In the genomic region with DNA sequence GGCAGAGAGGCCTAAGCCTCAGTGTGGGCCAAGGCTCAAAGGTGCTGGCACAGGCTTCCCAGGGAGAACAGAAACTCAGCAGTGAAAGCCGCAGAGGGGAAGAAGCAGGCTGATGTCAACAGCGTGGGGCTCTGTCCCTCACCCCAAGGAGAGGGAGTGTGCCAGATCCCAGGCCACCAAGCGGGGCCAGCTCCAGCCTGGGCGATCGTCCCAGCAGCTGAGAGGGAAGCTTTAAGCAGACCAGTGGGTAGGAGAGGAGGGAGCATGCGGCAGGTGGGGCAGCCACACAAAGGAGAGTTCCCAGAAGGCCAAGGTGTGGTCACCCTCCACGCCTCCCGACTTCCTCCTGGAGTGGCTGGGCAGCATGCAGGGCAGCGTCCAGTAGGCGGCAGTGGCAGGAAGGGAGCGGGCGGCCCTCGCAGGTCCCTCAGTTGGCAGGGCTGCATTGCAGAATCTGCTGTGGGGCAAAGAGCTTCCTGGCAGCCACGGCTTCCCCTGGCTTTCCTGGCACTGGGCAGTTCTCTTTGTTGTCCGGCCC, we compare ENCODE assay signal across 8 cellular contexts. TPM values are rescaled to one million over a fixed set of nuclear protein-coding genes. Genes with fewer than 3 reads are reported as not detected.
DNase-seq lines count a peak whose midpoint lies in the region; ATAC-seq and TF ChIP-seq lines count a peak whose summit lies in the region.

No MANE protein-coding gene starts in this region.

- peak; percentile 47 to 77 for TF ChIP-seq CTCF in left lung (IDR thresholded peaks at IDR 0.05)
- TF ChIP-seq CTCF in testis (IDR thresholded peaks at IDR 0.05): peak in 1 of 3 experiments; percentile 28

- H3K4me1 ChIP-seq in left lung (peaks cover 46 to 89% of the 10 kb centered on the region in 2 donors), testis (peaks cover 50% of the 10 kb centered on the region)

- TF ChIP-seq POLR2A in testis (IDR thresholded peaks at IDR 0.05): no peak

- peak; percentile 72 for DNase-seq in DMS 273 (lab: John Stamatoyannopoulos, UW; ENCODE audit: unreplicated experiment)
- no peak for DNase-seq in DMS 273 treated with DMSO at 0.1 percent for 48 hours (lab: John Stamatoyannopoulos, UW)
- DNase-seq in amygdala (lab: John Stamatoyannopoulos, UW): peak in 53 of 56 donors; percentile 52 to 93 (median 82)
- DNase-seq in left lung: peak; percentile 94 to 96
- peak; percentile 65 for DNase-seq in testis
- DNase-seq in cortex of kidney (lab: John Stamatoyannopoulos, UW): no peak
- DNase-seq in stimulated activated CD4-positive, alpha-beta T cell treated with anti-CD3 and anti-CD28 coated beads, Interleukin-4, amount 100 ng/mL, for 1 hour: no peak

- no peaks in the 10 kb centered on the region for H3K27me3 ChIP-seq in left lung
- no peaks in the 10 kb centered on the region for H3K27me3 ChIP-seq in testis

- H3K36me3 ChIP-seq in left lung (peaks cover 0 to 31% of the 10 kb centered on the region in 2 donors), testis (ENCODE audit: low read depth, missing control alignments) (no peaks in the 10 kb centered on the region)

- intact Hi-C loops in left lung (cut with DNase I) (no loop called here), testis (cut with DNase I; ENCODE audit: low total_unique reads) (no loop called here)

- H3K4me3 ChIP-seq in left lung (no peak overlapping the region), testis (no peak overlapping the region)

- peak; percentile 83 for ATAC-seq in left lung
- ATAC-seq in HG03175 (IDR thresholded peaks at IDR 0.05; ENCODE audit: unreplicated experiment): no peak

- WGBS in testis, 2 donors: 39 to 69% methylated on average over 6 to 15 of the region's 15 CpGs

- no peaks in the 10 kb centered on the region for H3K9me3 ChIP-seq in left lung
- H3K9me3 ChIP-seq in testis: no peaks in the 10 kb centered on the region

- H3K27ac ChIP-seq in left lung (peak overlapping the region; percentile 88 to 92), testis (peak overlapping the region; percentile 45 to 80)

RNA-seq across cellular contexts. Expression of gene SYNGR2, which starts 6.0 kb away (rescaled TPM):
- 100 to 1,000 TPM; 192 to 227 TPM for total RNA-seq in left lung
- 10 to 100 TPM; 68.7 to 70.6 TPM for total RNA-seq in testis
- 63.7 TPM for polyA plus RNA-seq in testis (ENCODE audit: insufficient read depth, low read depth, low replicate concordance)

RNA-seq across cellular contexts. Expression of gene TK1, which starts 12.5 kb away (rescaled TPM):
- total RNA-seq in left lung (10 to 100 TPM; 24.0 to 33.0 TPM), testis (1 to 10 TPM; 3.9 to 4.8 TPM)
- polyA plus RNA-seq in testis (ENCODE audit: insufficient read depth, low read depth, low replicate concordance): 5.7 TPM

RNA-seq across cellular contexts. Expression of gene AFMID, which starts 12.8 kb away (rescaled TPM):
- total RNA-seq in left lung: 10 to 100 TPM; 31.3 to 38.6 TPM
- total RNA-seq in testis: 10 to 100 TPM; 59.4 to 82.2 TPM
- polyA plus RNA-seq in testis (ENCODE audit: insufficient read depth, low read depth, low replicate concordance): 36.1 TPM

RNA-seq across cellular contexts. Expression of gene C17orf99, which starts 28.2 kb away (rescaled TPM):
- not detected for total RNA-seq in left lung
- 1 to 10 TPM; 1.1 to 1.3 TPM for total RNA-seq in testis
- polyA plus RNA-seq in testis (ENCODE audit: insufficient read depth, low read depth, low replicate concordance): not detected

RNA-seq across cellular contexts. Expression of gene BIRC5, which starts 39.7 kb away (rescaled TPM):
- total RNA-seq in left lung: 10 to 100 TPM in 1 of 2 donors, 1 to 10 TPM in 1; 4.8 to 12.1 TPM
- 10 to 100 TPM; 12.4 to 28.1 TPM for total RNA-seq in testis
- 58.5 TPM for polyA plus RNA-seq in testis (ENCODE audit: insufficient read depth, low read depth, low replicate concordance)

Comparison
In these comparisons a context has a peak if more than half of its experiments do, and no peak if none do; other contexts are left out.
1. DNase-seq: peak in DMS 273 (single experiment), amygdala (53 of 56), left lung (2 of 2) and testis (single experiment); none in DMS 273 treated with DMSO at 0.1 percent for 48 hours (single experiment), cortex of kidney (single experiment) and stimulated activated CD4-positive, alpha-beta T cell treated with anti-CD3 and anti-CD28 coated beads, Interleukin-4, amount 100 ng/mL, for 1 hour (single experiment).
2. RNA of gene TK1, which starts 12.5 kb away (total RNA-seq): 24.0 to 33.0 TPM in left lung; 3.9 to 4.8 TPM in testis; every median in the first group is over 4 times any median in the second.